7 cellular contexts compared by ENCODE assay signal in genomic region chr20:64254571-64255360, GRCh38. TPM values are rescaled to one million over a fixed set of nuclear protein-coding genes. Genes with fewer than 3 reads are reported as not detected.
DNase-seq lines count a peak whose midpoint lies in the region; ATAC-seq and TF ChIP-seq lines count a peak whose summit lies in the region.

No MANE protein-coding gene starts in this region.

- peak overlapping the region; percentile 76 for H3K4me3 ChIP-seq in HUES6 (ENCODE audit: low read depth, low read length)
- peak overlapping the region; percentile 56 for H3K4me3 ChIP-seq in iPS-18a (ENCODE audit: low read length)

- peaks cover 12% of the 10 kb centered on the region for H3K27me3 ChIP-seq in HUES6 (ENCODE audit: control insufficient read depth, insufficient read depth, low read length)
- peaks cover 18% of the 10 kb centered on the region for H3K27me3 ChIP-seq in iPS-18a (ENCODE audit: control insufficient read depth, insufficient read depth, low read length)

- H3K4me3 Mint-ChIP-seq in stimulated activated memory B cell treated with anti-CD40 and anti-IgM and Interleukin-4, amounts not matched to agents 10 μg/mL and 1 μg/mL and 100 μg/mL, for 72 hours, result peak overlapping the region; percentile 100

- H3K27me3 Mint-ChIP-seq in stimulated activated memory B cell treated with anti-CD40 and anti-IgM and Interleukin-4, amounts not matched to agents 10 μg/mL and 1 μg/mL and 100 μg/mL, for 72 hours, result no peaks in the 10 kb centered on the region

- ATAC-seq in activated naive CD4-positive, alpha-beta T cell treated with anti-CD3 and anti-CD28 coated beads, Interleukin-2, amount 50 U/mL, for 72 hours, result no peak
- ATAC-seq in stimulated activated memory B cell treated with anti-CD40 and anti-IgM and Interleukin-4, amounts not matched to agents 10 μg/mL and 1 μg/mL and 100 μg/mL, for 72 hours, result no peak
- ATAC-seq in GM21360 (IDR thresholded peaks at IDR 0.05; ENCODE audit: unreplicated experiment), result no peak

- CTCF ChIA-PET in HEK293T (lab: Yijun Ruan, JAX), result no interaction called here

- H3K36me3 ChIP-seq in HUES6 (ENCODE audit: control insufficient read depth, insufficient read depth, low read length), result no peaks in the 10 kb centered on the region
- H3K36me3 ChIP-seq in iPS-18a (ENCODE audit: control insufficient read depth, low read depth, low read length), result no peaks in the 10 kb centered on the region

- H3K4me1 Mint-ChIP-seq in stimulated activated memory B cell treated with anti-CD40 and anti-IgM and Interleukin-4, amounts not matched to agents 10 μg/mL and 1 μg/mL and 100 μg/mL, for 72 hours, result peaks cover 58% of the 10 kb centered on the region

- peaks cover 0 to 14% of the 10 kb centered on the region in 2 donors for H3K36me3 Mint-ChIP-seq in activated naive CD4-positive, alpha-beta T cell treated with anti-CD3 and anti-CD28 coated beads, Interleukin-2, amount 50 U/mL, for 72 hours
- H3K36me3 Mint-ChIP-seq in stimulated activated memory B cell treated with anti-CD40 and anti-IgM and Interleukin-4, amounts not matched to agents 10 μg/mL and 1 μg/mL and 100 μg/mL, for 72 hours, result peaks cover 6% of the 10 kb centered on the region

- H3K27ac ChIP-seq in HUES6 (ENCODE audit: low read depth, low read length) (peak overlapping the region; percentile 95), iPS-18a (ENCODE audit: low read length) (no peak overlapping the region)

- H3K9ac ChIP-seq in HUES6 (ENCODE audit: low read length) (peak overlapping the region; percentile 77), iPS-18a (ENCODE audit: low read length) (no peak overlapping the region)

- DNase-seq in activated naive CD4-positive, alpha-beta T cell treated with anti-CD3 and anti-CD28 coated beads, Interleukin-2, amount 50 U/mL, for 72 hours (ENCODE audit: low spot score in 2 of 2), result no peak
- DNase-seq in activated CD4-positive, CD25-positive, alpha-beta regulatory T cell treated with anti-CD3 and anti-CD28 coated beads, Interleukin-2, amount 50 U/mL, for 72 hours, result no peak
- DNase-seq in HEK293T (ENCODE audit: extremely low spot score), result no peak

- H3K9me3 Mint-ChIP-seq in activated naive CD4-positive, alpha-beta T cell treated with anti-CD3 and anti-CD28 coated beads, Interleukin-2, amount 50 U/mL, for 72 hours, result no peaks in the 10 kb centered on the region
- no peaks in the 10 kb centered on the region for H3K9me3 Mint-ChIP-seq in stimulated activated memory B cell treated with anti-CD40 and anti-IgM and Interleukin-4, amounts not matched to agents 10 μg/mL and 1 μg/mL and 100 μg/mL, for 72 hours

- H3K27ac Mint-ChIP-seq in activated naive CD4-positive, alpha-beta T cell treated with anti-CD3 and anti-CD28 coated beads, Interleukin-2, amount 50 U/mL, for 72 hours, result peak overlapping the region; percentile 85
- peak overlapping the region; percentile 99 for H3K27ac Mint-ChIP-seq in stimulated activated memory B cell treated with anti-CD40 and anti-IgM and Interleukin-4, amounts not matched to agents 10 μg/mL and 1 μg/mL and 100 μg/mL, for 72 hours

- POLR2A ChIA-PET in HEK293T (lab: Yijun Ruan, JAX), result interaction anchor here (1.1 to 3.0 kb wide), 4 partner anchors 9 to 57 kb away, joined by 3 to 17 read pairs (median 3); no protein-coding TSS in a partner anchor

- H3K4me1 ChIP-seq in HUES6 (ENCODE audit: control insufficient read depth, insufficient read depth, low read length) (peaks cover 39% of the 10 kb centered on the region), iPS-18a (ENCODE audit: control insufficient read depth, low read depth, low read length) (peaks cover 2% of the 10 kb centered on the region)

- H3K9me3 ChIP-seq in HUES6 (ENCODE audit: control insufficient read depth, insufficient read depth, low read depth, low read length) (no peaks in the 10 kb centered on the region), iPS-18a (ENCODE audit: control insufficient read depth, low read depth, low read length) (no peaks in the 10 kb centered on the region)

TF ChIP-seq in HEK293T, 16 proteins besides CTCF, POLR2A, EP300 and RAD21:
- TF ChIP-seq SUZ12 (IDR thresholded peaks at IDR 0.05), result no peak
- no peak for TF ChIP-seq CTBP1 (IDR thresholded peaks at IDR 0.05; ENCODE audit: borderline replicate concordance)
- TF ChIP-seq, protein P1, sequence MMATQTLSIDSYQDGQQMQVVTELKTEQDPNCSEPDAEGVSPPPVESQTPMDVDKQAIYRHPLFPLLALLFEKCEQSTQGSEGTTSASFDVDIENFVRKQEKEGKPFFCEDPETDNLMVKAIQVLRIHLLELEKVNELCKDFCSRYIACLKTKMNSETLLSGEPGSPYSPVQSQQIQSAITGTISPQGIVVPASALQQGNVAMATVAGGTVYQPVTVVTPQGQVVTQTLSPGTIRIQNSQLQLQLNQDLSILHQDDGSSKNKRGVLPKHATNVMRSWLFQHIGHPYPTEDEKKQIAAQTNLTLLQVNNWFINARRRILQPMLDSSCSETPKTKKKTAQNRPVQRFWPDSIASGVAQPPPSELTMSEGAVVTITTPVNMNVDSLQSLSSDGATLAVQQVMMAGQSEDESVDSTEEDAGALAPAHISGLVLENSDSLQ (IDR thresholded peaks at IDR 0.05), result no peak
- no peak for TF ChIP-seq L3MBTL2 (conservative IDR thresholded peaks at IDR 0.05)
- TF ChIP-seq HDGF (IDR thresholded peaks at IDR 0.05; ENCODE audit: borderline replicate concordance), result no peak
- TF ChIP-seq BHLHE40 (IDR thresholded peaks at IDR 0.05; ENCODE audit: borderline replicate concordance), result no peak
- TF ChIP-seq ELF4 (IDR thresholded peaks at IDR 0.05), result no peak
- no peak for TF ChIP-seq ARNT (IDR thresholded peaks at IDR 0.05)
- TF ChIP-seq LEF1 (IDR thresholded peaks at IDR 0.05; ENCODE audit: borderline replicate concordance), result no peak
- no peak for TF ChIP-seq FOXM1 (IDR thresholded peaks at IDR 0.05; ENCODE audit: borderline replicate concordance)
- no peak for TF ChIP-seq FOXK2 (IDR thresholded peaks at IDR 0.05)
- no peak for TF ChIP-seq SP1 (IDR thresholded peaks at IDR 0.05)
- TF ChIP-seq FOXA1 (IDR thresholded peaks at IDR 0.05), result no peak
- no peak for TF ChIP-seq NFRKB (IDR thresholded peaks at IDR 0.05)

RNA-seq across cellular contexts. Expression of gene PCMTD2, which starts 0.8 kb away (rescaled TPM):
- total RNA-seq in activated naive CD4-positive, alpha-beta T cell treated with anti-CD3 and anti-CD28 coated beads, Interleukin-2, amount 50 U/mL, for 72 hours, result 10 to 100 TPM; 25.3 to 39.6 TPM
